In the genomic region with DNA sequence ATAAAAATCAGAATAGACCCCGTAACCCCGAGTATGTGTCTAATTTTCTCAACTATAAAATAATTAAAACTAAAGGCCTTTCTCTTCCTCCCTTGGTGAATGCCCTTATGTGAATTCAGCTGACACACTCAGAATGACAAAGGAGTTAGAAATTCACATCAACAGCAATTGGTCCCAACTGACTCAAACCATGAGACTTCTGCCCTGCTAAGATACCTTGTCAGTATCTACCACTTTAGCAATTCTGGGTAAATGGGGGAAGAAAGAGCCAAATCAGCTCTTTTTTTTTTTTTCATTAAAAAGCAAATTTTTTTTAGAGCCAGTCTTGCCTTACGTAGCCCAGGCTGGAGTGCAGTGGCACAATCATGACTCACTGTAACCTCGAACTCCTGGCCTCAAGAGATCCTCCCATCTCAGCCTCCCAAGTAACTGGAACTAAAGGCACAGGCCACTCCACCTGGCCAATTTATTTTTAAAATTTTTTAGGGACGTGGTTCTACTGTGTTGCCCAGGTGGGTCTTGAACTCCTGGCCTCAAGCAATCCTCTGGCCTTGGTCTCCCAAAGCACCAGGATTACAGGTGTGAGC, we compare ENCODE assay signal across 8 cellular contexts. TPM values are rescaled to one million over a fixed set of nuclear protein-coding genes. Genes with fewer than 3 reads are reported as not detected.
DNase-seq lines count a peak whose midpoint lies in the region; ATAC-seq and TF ChIP-seq lines count a peak whose summit lies in the region.

No MANE protein-coding gene starts in this region.

- DNase-seq in activated T-cell treated with anti-CD3 and anti-CD28 coated beads, Interleukin-2, amount 50 U/mL, for 24 hours: no peak
- no peak for DNase-seq in activated T-cell treated with anti-CD3 and anti-CD28 coated beads for 4 hours
- DNase-seq in lower lobe of right lung: no peak
- DNase-seq in upper lobe of left lung: no peak
- DNase-seq in left ventricle myocardium superior: no peak
- DNase-seq in substantia nigra (lab: John Stamatoyannopoulos, UW): no peak
- DNase-seq in putamen (ENCODE audit: low spot score): no peak

- 94% methylated on average over 5 of the region's 5 CpGs for WGBS in upper lobe of left lung, 2 donors

- H3K27ac Mint-ChIP-seq in activated T-cell treated with anti-CD3 and anti-CD28 coated beads, Interleukin-2, amount 50 U/mL, for 24 hours: no peak overlapping the region
- H3K27ac Mint-ChIP-seq in activated T-helper 17 cell treated with anti-CD3 and anti-CD28 coated beads, Interleukin-2, amount 50 U/mL, for 72 hours: peak overlapping the region; percentile 79

- no peak for TF ChIP-seq POLR2A in upper lobe of left lung (IDR thresholded peaks at IDR 0.05)

- H3K36me3 ChIP-seq in lower lobe of right lung (peaks cover 10% of the 10 kb centered on the region), upper lobe of left lung (peaks cover 0 to 10% (median 4%) of the 10 kb centered on the region in 4 donors)

- ATAC-seq in activated T-helper 17 cell treated with anti-CD3 and anti-CD28 coated beads, Interleukin-2, amount 50 U/mL, for 72 hours (replicated peaks): no peak
- ATAC-seq in lower lobe of right lung (no peak), upper lobe of left lung (ENCODE audit: low FRiP score in 2 of 2) (no peak), left ventricle myocardium superior (no peak)

- H3K9me3 ChIP-seq in lower lobe of right lung (no peaks in the 10 kb centered on the region), upper lobe of left lung (no peaks in the 10 kb centered on the region)

- intact Hi-C loops in lower lobe of right lung (cut with DNase I) (no loop called here), left ventricle myocardium superior (cut with micrococcal nuclease) (no loop called here)

- no peaks in the 10 kb centered on the region for H3K27me3 ChIP-seq in lower lobe of right lung (ENCODE audit: low read depth)
- no peaks in the 10 kb centered on the region for H3K27me3 ChIP-seq in upper lobe of left lung

- peak overlapping the region; percentile 98 for H3K27ac ChIP-seq in lower lobe of right lung
- H3K27ac ChIP-seq in upper lobe of left lung: peak overlapping the region in 3 of 4 donors; percentile 96 to 99 (median 98)
- H3K27ac ChIP-seq in substantia nigra (ENCODE audit: low read depth, low read length, poor library complexity, severe bottlenecking): no peak overlapping the region

- peaks cover 16% of the 10 kb centered on the region for H3K36me3 Mint-ChIP-seq in activated T-cell treated with anti-CD3 and anti-CD28 coated beads, Interleukin-2, amount 50 U/mL, for 24 hours (ENCODE audit: low read depth)
- H3K36me3 Mint-ChIP-seq in activated T-helper 17 cell treated with anti-CD3 and anti-CD28 coated beads, Interleukin-2, amount 50 U/mL, for 72 hours (ENCODE audit: low read depth): peaks cover 13% of the 10 kb centered on the region

- no peak for TF ChIP-seq EP300 in upper lobe of left lung (IDR thresholded peaks at IDR 0.05)

- peak overlapping the region; percentile 73 for H3K4me3 Mint-ChIP-seq in activated T-cell treated with anti-CD3 and anti-CD28 coated beads, Interleukin-2, amount 50 U/mL, for 24 hours
- H3K4me3 Mint-ChIP-seq in activated T-helper 17 cell treated with anti-CD3 and anti-CD28 coated beads, Interleukin-2, amount 50 U/mL, for 72 hours: peak overlapping the region; percentile 81

- peaks cover 48% of the 10 kb centered on the region for H3K4me1 Mint-ChIP-seq in activated T-cell treated with anti-CD3 and anti-CD28 coated beads, Interleukin-2, amount 50 U/mL, for 24 hours (ENCODE audit: low read depth)
- peaks cover 23% of the 10 kb centered on the region for H3K4me1 Mint-ChIP-seq in activated T-helper 17 cell treated with anti-CD3 and anti-CD28 coated beads, Interleukin-2, amount 50 U/mL, for 72 hours

- no peak overlapping the region for H3K4me3 ChIP-seq in lower lobe of right lung
- H3K4me3 ChIP-seq in upper lobe of left lung: no peak overlapping the region

- H3K4me1 ChIP-seq in lower lobe of right lung (peaks cover 51% of the 10 kb centered on the region), upper lobe of left lung (peaks cover 30 to 42% (median 33%) of the 10 kb centered on the region in 4 donors)

- no peaks in the 10 kb centered on the region for H3K27me3 Mint-ChIP-seq in activated T-cell treated with anti-CD3 and anti-CD28 coated beads, Interleukin-2, amount 50 U/mL, for 24 hours
- H3K27me3 Mint-ChIP-seq in activated T-helper 17 cell treated with anti-CD3 and anti-CD28 coated beads, Interleukin-2, amount 50 U/mL, for 72 hours: no peaks in the 10 kb centered on the region

- TF ChIP-seq CTCF in lower lobe of right lung (IDR thresholded peaks at IDR 0.05) (no peak), upper lobe of left lung (IDR thresholded peaks at IDR 0.05) (no peak)

- H3K9me3 Mint-ChIP-seq in activated T-cell treated with anti-CD3 and anti-CD28 coated beads, Interleukin-2, amount 50 U/mL, for 24 hours: no peaks in the 10 kb centered on the region
- no peaks in the 10 kb centered on the region for H3K9me3 Mint-ChIP-seq in activated T-helper 17 cell treated with anti-CD3 and anti-CD28 coated beads, Interleukin-2, amount 50 U/mL, for 72 hours

RNA-seq across cellular contexts. Expression of a gene that starts 1.7 kb away (rescaled TPM):
- 10 to 100 TPM; 28.9 to 47.6 TPM for total RNA-seq in activated T-helper 17 cell treated with anti-CD3 and anti-CD28 coated beads, Interleukin-2, amount 50 U/mL, for 72 hours
- total RNA-seq in lower lobe of right lung: 114 TPM
- total RNA-seq in upper lobe of left lung: 100 to 1,000 TPM; 125 to 239 (median 189) TPM
- total RNA-seq in left ventricle myocardium superior: 59.2 TPM
